ENCODE assay signal across 15 cellular contexts in genomic region chr18:28171837-28172236, GRCh38. TPM values are rescaled to one million over a fixed set of nuclear protein-coding genes. Genes with fewer than 3 reads are reported as not detected.
"Had no signal": no experiment of that assay in that cellular context is flagged by ENCODE, and none has a peak within 500 bp of the region (broad histone marks: within the 10 kb centered on the region; RNA-seq: fewer than 3 reads in every experiment).

No MANE protein-coding gene starts in this region.

- H3K27ac ChIP-seq: brain microvascular endothelial cell, gastrocnemius medialis, lower lobe of right lung, neutrophil, pancreas, thyroid gland had no signal

- H3K27me3 ChIP-seq: brain microvascular endothelial cell, thyroid gland had no signal

- H3K9me3 Mint-ChIP-seq: activated naive CD4-positive, alpha-beta T cell treated with anti-CD3 and anti-CD28 coated beads for 36 hours; activated T-cell treated with anti-CD3 and anti-CD28 coated beads, Interleukin-2, amount 50 U/mL, for 4 hours had no signal

- H3K36me3 ChIP-seq: brain microvascular endothelial cell, gastrocnemius medialis, lower lobe of right lung, neutrophil, pancreas, thyroid gland had no signal

- H3K4me1 ChIP-seq: pancreas had no signal

- H3K4me3 ChIP-seq: gastrocnemius medialis, lower lobe of right lung, pancreas, thyroid gland had no signal

- DNase-seq: activated CD4-positive, alpha-beta T cell treated with anti-CD3 and anti-CD28 coated beads, Interleukin-2, amount 10 ng/mL, durations not matched to agents 24 days and 14 days; activated CD8-positive, alpha-beta T cell treated with anti-CD3 and anti-CD28 coated beads, Interleukin-2, amount 10 ng/mL, durations not matched to agents 7 days and 5 days; activated naive CD4-positive, alpha-beta T cell treated with anti-CD3 and anti-CD28 coated beads for 36 hours; activated T-cell treated with anti-CD3 and anti-CD28 coated beads, Interleukin-2, amount 50 U/mL, for 4 hours; brain microvascular endothelial cell; cortex of kidney; gastrocnemius medialis; lower lobe of right lung; midbrain; pancreas; stimulated activated CD8-positive, alpha-beta memory T cell treated with anti-CD3 and anti-CD28 coated beads, Interleukin-4, amount 100 ng/mL, for 48 hours; stimulated activated naive CD4-positive, alpha-beta T cell; T1000; thyroid gland had no signal

- H3K27ac Mint-ChIP-seq: activated CD4-positive, alpha-beta T cell treated with anti-CD3 and anti-CD28 coated beads, Interleukin-2, amount 10 ng/mL, durations not matched to agents 24 days and 14 days; activated CD8-positive, alpha-beta T cell treated with anti-CD3 and anti-CD28 coated beads, Interleukin-2, amount 10 ng/mL, durations not matched to agents 7 days and 5 days; activated naive CD4-positive, alpha-beta T cell treated with anti-CD3 and anti-CD28 coated beads for 36 hours had no signal

- ATAC-seq: activated CD8-positive, alpha-beta T cell treated with anti-CD3 and anti-CD28 coated beads, Interleukin-2, amount 10 ng/mL, durations not matched to agents 7 days and 5 days; activated T-cell treated with anti-CD3 and anti-CD28 coated beads, Interleukin-2, amount 50 U/mL, for 4 hours; gastrocnemius medialis; lower lobe of right lung; pancreas had no signal

- H3K9me3 ChIP-seq: gastrocnemius medialis, lower lobe of right lung, neutrophil, pancreas, thyroid gland had no signal

- H3K4me3 Mint-ChIP-seq: activated CD4-positive, alpha-beta T cell treated with anti-CD3 and anti-CD28 coated beads, Interleukin-2, amount 10 ng/mL, durations not matched to agents 24 days and 14 days; activated CD8-positive, alpha-beta T cell treated with anti-CD3 and anti-CD28 coated beads, Interleukin-2, amount 10 ng/mL, durations not matched to agents 7 days and 5 days; activated naive CD4-positive, alpha-beta T cell treated with anti-CD3 and anti-CD28 coated beads for 36 hours; activated T-cell treated with anti-CD3 and anti-CD28 coated beads, Interleukin-2, amount 50 U/mL, for 4 hours had no signal

RNA-seq across cellular contexts. Expression of gene CDH2, which starts 5.1 kb away (rescaled TPM):
- total RNA-seq: activated naive CD4-positive, alpha-beta T cell treated with anti-CD3 and anti-CD28 coated beads for 36 hours had no signal
